ENCODE assay signal across 13 cellular contexts in the genomic region with DNA sequence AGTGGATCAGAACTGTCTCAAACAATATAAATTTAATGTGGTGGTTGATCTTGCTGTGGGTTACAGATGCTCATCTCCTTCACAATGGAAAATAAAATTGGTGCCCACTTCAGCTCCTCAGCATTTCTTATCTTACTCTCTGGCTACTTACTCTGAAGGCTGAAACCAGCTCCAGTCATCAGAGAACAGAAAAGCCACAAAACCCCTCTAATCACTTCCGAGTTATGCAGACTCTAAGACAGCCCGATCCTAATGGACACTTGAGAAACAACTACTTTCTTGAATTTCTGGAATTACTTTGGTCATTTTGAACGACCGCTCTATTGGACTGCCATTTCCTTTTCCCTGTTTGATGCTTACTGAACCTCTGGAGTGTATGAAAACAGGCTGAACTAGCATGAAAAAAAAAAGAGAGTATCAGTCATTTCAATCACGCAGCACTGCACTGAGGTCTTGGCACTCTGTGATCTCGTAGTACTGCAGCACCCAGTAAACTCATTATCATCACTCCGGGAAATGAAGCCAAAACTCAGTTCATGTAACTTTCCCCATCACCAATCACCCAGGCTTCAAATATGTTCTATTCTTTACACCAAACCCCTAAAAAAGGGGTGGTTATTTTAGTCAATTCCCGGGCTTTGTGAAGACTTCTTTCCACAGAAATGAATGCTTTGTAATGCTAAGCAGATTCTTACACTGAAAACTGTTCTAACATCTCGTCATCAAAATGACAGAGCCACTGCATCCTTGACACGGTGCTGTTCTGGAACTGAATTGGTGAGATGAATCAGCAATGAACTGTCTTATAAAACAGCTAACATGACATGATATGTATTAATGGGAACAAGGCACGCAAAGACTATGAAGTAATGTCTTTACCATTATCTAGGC. TPM values are rescaled to one million over a fixed set of nuclear protein-coding genes. Genes with fewer than 3 reads are reported as not detected.
DNase-seq lines count a peak whose midpoint lies in the region; ATAC-seq and TF ChIP-seq lines count a peak whose summit lies in the region.
"Had no signal": no experiment of that assay in that cellular context is flagged by ENCODE, and none has a peak within 500 bp of the region (broad histone marks: within the 10 kb centered on the region; RNA-seq: fewer than 3 reads in every experiment).

No MANE protein-coding gene starts in this region.

- no peaks in the 10 kb centered on the region for H3K27me3 Mint-ChIP-seq in T-helper 2 cell treated with Interferon-gamma antibody and Interleukin-4, amounts not matched to agents 5 μg/mL and 100 μg/mL, for 36 hours (ENCODE audit: low read depth)

- H3K9me3 Mint-ChIP-seq in T-helper 2 cell treated with Interferon-gamma antibody and Interleukin-4, amounts not matched to agents 5 μg/mL and 100 μg/mL, for 36 hours, result peaks cover 27% of the 10 kb centered on the region

- peak overlapping the region; percentile 6 for H3K27ac Mint-ChIP-seq in T-helper 2 cell treated with Interferon-gamma antibody and Interleukin-4, amounts not matched to agents 5 μg/mL and 100 μg/mL, for 36 hours

- in situ Hi-C loops in gastrocnemius medialis (cut with MboI; ENCODE audit: low sequenced_read_pairs in 4 of 4), result no loop called here

- 67% methylated on average over 11 of the region's 11 CpGs for WGBS in prostate gland

- peak overlapping the region; percentile 5 for H3K4me3 Mint-ChIP-seq in T-helper 2 cell treated with Interferon-gamma antibody and Interleukin-4, amounts not matched to agents 5 μg/mL and 100 μg/mL, for 36 hours

- no peaks in the 10 kb centered on the region for H3K9me3 ChIP-seq in cardiac muscle cell (ENCODE audit: low read depth)
- no peaks in the 10 kb centered on the region for H3K9me3 ChIP-seq in gastrocnemius medialis
- no peaks in the 10 kb centered on the region for H3K9me3 ChIP-seq in prostate gland

- DNase-seq in cardiac muscle cell (ENCODE audit: low read depth in 1 of 2, low spot score in 1 of 2) (peak in 1 of 2 donors; percentile 60), Right ventricle myocardium superior (no peak), fibroblast of villous mesenchyme (ENCODE audit: low read depth) (peak; percentile 34), gastrocnemius medialis (no peak), prostate gland (ENCODE audit: low spot score) (no peak), SKM-1 (lab: John Stamatoyannopoulos, UW; ENCODE audit: unreplicated experiment) (no peak)
- no peak for DNase-seq in T-helper 2 cell treated with Interferon-gamma antibody and Interleukin-4, amounts not matched to agents 5 μg/mL and 100 μg/mL, for 36 hours (ENCODE audit: low spot score)
- DNase-seq: cortex of kidney, left ventricle myocardium inferior, NCI-H526 had no signal

- H3K27ac ChIP-seq in cardiac muscle cell (peak overlapping the region; percentile 34), temporal lobe (ENCODE audit: low read depth, low read length) (peak overlapping the region; percentile 57), gastrocnemius medialis (no peak overlapping the region), prostate gland (no peak overlapping the region)
- H3K27ac ChIP-seq: BLaER1 treated with 17β-estradiol and CSF1 and Interleukin-3, amounts not matched to agents 10 nM and 100 nM; HL-60; left ventricle myocardium inferior had no signal

- peaks cover 60% of the 10 kb centered on the region for H3K4me1 Mint-ChIP-seq in T-helper 2 cell treated with Interferon-gamma antibody and Interleukin-4, amounts not matched to agents 5 μg/mL and 100 μg/mL, for 36 hours (ENCODE audit: low read depth)

- no peaks in the 10 kb centered on the region for H3K36me3 ChIP-seq in cardiac muscle cell
- H3K36me3 ChIP-seq in gastrocnemius medialis, result no peaks in the 10 kb centered on the region
- no peaks in the 10 kb centered on the region for H3K36me3 ChIP-seq in prostate gland
- H3K36me3 ChIP-seq: BLaER1 treated with 17β-estradiol and CSF1 and Interleukin-3, amounts not matched to agents 10 nM and 100 nM; left ventricle myocardium inferior had no signal

- peaks cover 19% of the 10 kb centered on the region for H3K4me1 ChIP-seq in cardiac muscle cell (ENCODE audit: low read depth)
- H3K4me1 ChIP-seq in gastrocnemius medialis, result no peaks in the 10 kb centered on the region
- no peaks in the 10 kb centered on the region for H3K4me1 ChIP-seq in prostate gland (replicated peaks)
- H3K4me1 ChIP-seq: BLaER1 treated with 17β-estradiol and CSF1 and Interleukin-3, amounts not matched to agents 10 nM and 100 nM; left ventricle myocardium inferior had no signal

- intact Hi-C loops in Right ventricle myocardium superior (cut with DNase I) (no loop called here), gastrocnemius medialis (cut with DNase I; ENCODE audit: low total_unique reads) (no loop called here), prostate gland (cut with DNase I) (no loop called here)

- H3K27me3 ChIP-seq in cardiac muscle cell, result no peaks in the 10 kb centered on the region
- no peaks in the 10 kb centered on the region for H3K27me3 ChIP-seq in gastrocnemius medialis
- H3K27me3 ChIP-seq in prostate gland (replicated peaks; ENCODE audit: insufficient read depth), result no peaks in the 10 kb centered on the region
- H3K27me3 ChIP-seq: BLaER1 treated with 17β-estradiol and CSF1 and Interleukin-3, amounts not matched to agents 10 nM and 100 nM had no signal

- no peak for ATAC-seq in Right ventricle myocardium superior (ENCODE audit: poor library complexity)
- ATAC-seq in gastrocnemius medialis, result no peak

- H3K4me3 ChIP-seq in cardiac muscle cell (no peak overlapping the region), fibroblast of villous mesenchyme (ENCODE audit: low read depth, low read length) (no peak overlapping the region), gastrocnemius medialis (no peak overlapping the region), prostate gland (no peak overlapping the region)
- H3K4me3 ChIP-seq: BLaER1 treated with 17β-estradiol and CSF1 and Interleukin-3, amounts not matched to agents 10 nM and 100 nM; left ventricle myocardium inferior had no signal

- no peak for TF ChIP-seq CTCF in cardiac muscle cell (IDR thresholded peaks at IDR 0.05; ENCODE audit: low read depth, low read length)
- TF ChIP-seq CTCF in fibroblast of villous mesenchyme (IDR thresholded peaks at IDR 0.05; ENCODE audit: insufficient read depth, low read depth, low read length), result no peak
- TF ChIP-seq CTCF in gastrocnemius medialis (IDR thresholded peaks at IDR 0.05 in 4 of 5, conservative IDR thresholded peaks at IDR 0.05 in 1 of 5), result no peak
- TF ChIP-seq CTCF in prostate gland (IDR thresholded peaks at IDR 0.05), result no peak

- peaks cover 29% of the 10 kb centered on the region for H3K36me3 Mint-ChIP-seq in T-helper 2 cell treated with Interferon-gamma antibody and Interleukin-4, amounts not matched to agents 5 μg/mL and 100 μg/mL, for 36 hours (ENCODE audit: low read depth)

- TF ChIP-seq POLR2A in gastrocnemius medialis (IDR thresholded peaks at IDR 0.05) (no peak), prostate gland (IDR thresholded peaks at IDR 0.05) (no peak)

RNA-seq across cellular contexts. Expression of a gene that starts 54.5 kb away (rescaled TPM):
- total RNA-seq in cardiac muscle cell, result 24.4 and 26.9 TPM in 2 replicates
- polyA plus RNA-seq in cardiac muscle cell, result 38.5 and 39.8 TPM in 2 replicates
- total RNA-seq in Right ventricle myocardium superior, result 1.6 TPM
- total RNA-seq in fibroblast of villous mesenchyme, result 46.1 and 50.5 TPM in 2 replicates
- 112 TPM for total RNA-seq in temporal lobe
- total RNA-seq in gastrocnemius medialis, result 10 to 100 TPM in 1 of 4 donors, under 1 TPM in 3; 0.55 to 18.7 (median 0.79) TPM
- 10 to 100 TPM in 1 of 2 donors, 1 to 10 TPM in 1; 7.9 to 48.5 TPM for total RNA-seq in prostate gland

Comparison
In these comparisons a context has a peak if more than half of its experiments do, and no peak if none do; other contexts are left out.
1. H3K27ac ChIP-seq: peak in cardiac muscle cell (single experiment) and temporal lobe (single experiment); none in gastrocnemius medialis (0 of 4) and prostate gland (0 of 2).